ENCODE assay signal across 8 cellular contexts in genomic region chr6:29071831-29072723, GRCh38. TPM values are rescaled to one million over a fixed set of nuclear protein-coding genes. Genes with fewer than 3 reads are reported as not detected.
DNase-seq lines count a peak whose midpoint lies in the region; ATAC-seq and TF ChIP-seq lines count a peak whose summit lies in the region.

No MANE protein-coding gene starts in this region.

- peak; percentile 46 for TF ChIP-seq CTCF in osteocyte (IDR thresholded peaks at IDR 0.05)

- ATAC-seq in GM21529 (IDR thresholded peaks at IDR 0.05; ENCODE audit: unreplicated experiment) = peak; percentile 56
- ATAC-seq in activated T-helper 17 cell treated with anti-CD3 and anti-CD28 coated beads, Interleukin-2, amount 50 U/mL, for 72 hours (replicated peaks) = no peak
- ATAC-seq in GM18498 (IDR thresholded peaks at IDR 0.05; ENCODE audit: unreplicated experiment) = no peak

- no peaks in the 10 kb centered on the region for H3K36me3 Mint-ChIP-seq in osteocyte (ENCODE audit: unreplicated experiment)
- H3K36me3 Mint-ChIP-seq in activated T-helper 17 cell treated with anti-CD3 and anti-CD28 coated beads, Interleukin-2, amount 50 U/mL, for 72 hours (ENCODE audit: low read depth) = no peaks in the 10 kb centered on the region

- peaks cover 5% of the 10 kb centered on the region for H3K27me3 Mint-ChIP-seq in osteocyte (ENCODE audit: unreplicated experiment)
- peaks cover 46% of the 10 kb centered on the region for H3K27me3 Mint-ChIP-seq in activated T-helper 17 cell treated with anti-CD3 and anti-CD28 coated beads, Interleukin-2, amount 50 U/mL, for 72 hours

- H3K4me3 Mint-ChIP-seq in osteocyte (ENCODE audit: unreplicated experiment) = no peak overlapping the region
- H3K4me3 Mint-ChIP-seq in activated T-helper 17 cell treated with anti-CD3 and anti-CD28 coated beads, Interleukin-2, amount 50 U/mL, for 72 hours = no peak overlapping the region

- H3K4me1 Mint-ChIP-seq in osteocyte (ENCODE audit: unreplicated experiment) = no peaks in the 10 kb centered on the region
- H3K4me1 Mint-ChIP-seq in activated T-helper 17 cell treated with anti-CD3 and anti-CD28 coated beads, Interleukin-2, amount 50 U/mL, for 72 hours = no peaks in the 10 kb centered on the region

- H3K27ac Mint-ChIP-seq in osteocyte (ENCODE audit: unreplicated experiment) = no peak overlapping the region
- no peak overlapping the region for H3K27ac Mint-ChIP-seq in activated T-helper 17 cell treated with anti-CD3 and anti-CD28 coated beads, Interleukin-2, amount 50 U/mL, for 72 hours

- peak; percentile 50 for DNase-seq in D341Med (ENCODE audit: low spot score)
- DNase-seq in NCI-H82 (lab: John Stamatoyannopoulos, UW) = peak; percentile 69
- peak; percentile 66 for DNase-seq in ecto neural progenitor cell (ENCODE audit: low spot score)
- DNase-seq in osteocyte (ENCODE audit: extremely low spot score, unreplicated experiment) = no peak
- DNase-seq in retina = no peak

- peaks cover 5% of the 10 kb centered on the region for H3K9me3 Mint-ChIP-seq in osteocyte (ENCODE audit: unreplicated experiment)
- H3K9me3 Mint-ChIP-seq in activated T-helper 17 cell treated with anti-CD3 and anti-CD28 coated beads, Interleukin-2, amount 50 U/mL, for 72 hours = no peaks in the 10 kb centered on the region

RNA-seq across cellular contexts. Expression of gene OR2B3, which starts 15.0 kb away (rescaled TPM):
- not detected in 2 replicates for total RNA-seq in osteocyte
- not detected for total RNA-seq in activated T-helper 17 cell treated with anti-CD3 and anti-CD28 coated beads, Interleukin-2, amount 50 U/mL, for 72 hours

RNA-seq across cellular contexts. Expression of gene OR2W1, which starts 27.1 kb away (rescaled TPM):
- total RNA-seq in osteocyte = not detected in 2 replicates
- not detected for total RNA-seq in activated T-helper 17 cell treated with anti-CD3 and anti-CD28 coated beads, Interleukin-2, amount 50 U/mL, for 72 hours

RNA-seq across cellular contexts. Expression of gene OR2J1, which starts 27.2 kb away (rescaled TPM):
- total RNA-seq in osteocyte = not detected in 2 replicates
- total RNA-seq in activated T-helper 17 cell treated with anti-CD3 and anti-CD28 coated beads, Interleukin-2, amount 50 U/mL, for 72 hours = not detected

RNA-seq across cellular contexts. Expression of gene OR2J3, which starts 35.8 kb away (rescaled TPM):
- total RNA-seq in osteocyte = not detected in 2 replicates
- not detected for total RNA-seq in activated T-helper 17 cell treated with anti-CD3 and anti-CD28 coated beads, Interleukin-2, amount 50 U/mL, for 72 hours

Comparison
In these comparisons a context has a peak if more than half of its experiments do, and no peak if none do; other contexts are left out.
1. DNase-seq: peak in D341Med (single experiment), NCI-H82 (single experiment) and ecto neural progenitor cell (single experiment); none in osteocyte (single experiment) and retina (single experiment).